Comparison of ENCODE assay signal across 8 cellular contexts in the genomic region with DNA sequence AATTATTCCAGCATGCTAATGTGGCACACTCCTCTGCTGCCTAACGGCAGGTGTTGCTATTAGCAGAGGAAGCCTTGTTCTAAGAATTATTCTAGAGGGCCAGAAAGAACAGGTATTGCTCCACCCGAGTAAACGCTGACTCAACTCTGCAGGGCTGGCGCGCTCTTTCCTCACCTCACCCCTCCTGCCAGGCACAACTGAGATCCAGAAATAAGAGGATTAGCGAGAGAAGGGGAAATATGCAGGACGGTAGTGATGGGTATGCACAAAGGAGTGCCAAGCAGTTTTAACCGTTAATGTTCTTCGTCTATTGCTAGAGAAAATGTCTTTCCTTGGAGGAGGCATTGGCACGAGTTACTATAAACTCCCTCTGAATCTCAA. TPM values are rescaled to one million over a fixed set of nuclear protein-coding genes. Genes with fewer than 3 reads are reported as not detected.
A peak's percentile ranks its signal among the peaks of the same experiment; 100 is the strongest.
DNase-seq lines count a peak whose midpoint lies in the region; ATAC-seq and TF ChIP-seq lines count a peak whose summit lies in the region.

No MANE protein-coding gene starts in this region.

- H3K27ac ChIP-seq in GM23338 (ENCODE audit: low read depth) (no peak overlapping the region), PC-3 (ENCODE audit: low read length) (peak overlapping the region; percentile 44), esophagus squamous epithelium (peak overlapping the region; percentile 18 to 78 (median 70)), parathyroid adenoma (no peak overlapping the region)

- no peak for TF ChIP-seq POLR2A in esophagus squamous epithelium (IDR thresholded peaks at IDR 0.05)

- ATAC-seq in GM23338 (peak; percentile 19), PC-3 (peak; percentile 47), HG02840 (IDR thresholded peaks at IDR 0.05; ENCODE audit: low FRiP score, unreplicated experiment) (no peak), GM18517 (IDR thresholded peaks at IDR 0.05; ENCODE audit: unreplicated experiment) (no peak)

- peak overlapping the region; percentile 80 for H3K4me3 Mint-ChIP-seq in GM23338

- CTCF ChIA-PET in PC-3 (lab: Charles Lee), result no interaction called here

- H3K27me3 ChIP-seq in GM23338 (ENCODE audit: insufficient read depth) (peaks cover 45% of the 10 kb centered on the region), PC-3 (ENCODE audit: low read length) (no peaks in the 10 kb centered on the region), esophagus squamous epithelium (peaks cover 0 to 29% (median 0%) of the 10 kb centered on the region in 4 donors), parathyroid adenoma (ENCODE audit: control insufficient read depth, insufficient read depth, low read length) (no peaks in the 10 kb centered on the region)

- H4K20me1 ChIP-seq in GM23338 (replicated peaks; ENCODE audit: insufficient read depth) (no peaks in the 10 kb centered on the region), PC-3 (ENCODE audit: low read length) (no peaks in the 10 kb centered on the region)

- H3K9me3 Mint-ChIP-seq in GM23338, result no peaks in the 10 kb centered on the region

- intact Hi-C loops in PC-3 (cut with micrococcal nuclease), result loop anchor here (1.0 to 2.0 kb wide), 2 partner anchors 45 to 49 kb away; no protein-coding TSS in a partner anchor
- intact Hi-C loops in esophagus squamous epithelium (cut with DNase I), result no loop called here

- DNase-seq in AG20443 (ENCODE audit: low spot score) (peak; percentile 29), GM23338 (ENCODE audit: low spot score) (peak; percentile 49), PC-3 (peak; percentile 57), esophagus squamous epithelium (lab: John Stamatoyannopoulos, UW) (no peak), retina (no peak)

- H3K36me3 ChIP-seq in GM23338 (ENCODE audit: insufficient read depth), result no peaks in the 10 kb centered on the region
- H3K36me3 ChIP-seq in PC-3 (ENCODE audit: low read depth, low read length), result no peaks in the 10 kb centered on the region
- no peaks in the 10 kb centered on the region for H3K36me3 ChIP-seq in esophagus squamous epithelium
- H3K36me3 ChIP-seq in parathyroid adenoma (ENCODE audit: control insufficient read depth, insufficient read depth, low read length), result no peaks in the 10 kb centered on the region

- no TSS peak for BruUV-seq in PC-3 (replicated peaks; lab: Mats Ljungman, UMichigan)

- POLR2A ChIA-PET in PC-3 (lab: Charles Lee; ENCODE audit: unreplicated experiment), result no interaction called here

- H3K4me1 ChIP-seq in GM23338 (ENCODE audit: insufficient read depth) (peaks cover 14% of the 10 kb centered on the region), PC-3 (ENCODE audit: insufficient read depth, low read length) (peaks cover 43% of the 10 kb centered on the region), esophagus squamous epithelium (peaks cover 4 to 38% (median 12%) of the 10 kb centered on the region in 3 donors), parathyroid adenoma (peaks cover 5% of the 10 kb centered on the region)

- H3K4me1 Mint-ChIP-seq in GM23338, result peaks cover 13% of the 10 kb centered on the region; the same call in 2 of the 3 replicates

- H3K79me2 ChIP-seq in GM23338 (replicated peaks; ENCODE audit: insufficient read depth), result no peaks in the 10 kb centered on the region
- H3K79me2 ChIP-seq in PC-3 (ENCODE audit: low read length), result no peaks in the 10 kb centered on the region
- H3K79me2 ChIP-seq in parathyroid adenoma, result no peaks in the 10 kb centered on the region

- H3F3A ChIP-seq in GM23338 (replicated peaks; ENCODE audit: low read depth) (no peaks in the 10 kb centered on the region), PC-3 (ENCODE audit: low read length, unreplicated experiment) (no peaks in the 10 kb centered on the region)

- TF ChIP-seq CTCF in GM23338 (conservative IDR thresholded peaks at IDR 0.05; ENCODE audit: low read depth in 2 of 2), result no peak
- no peak for TF ChIP-seq CTCF in PC-3 (conservative IDR thresholded peaks at IDR 0.05; ENCODE audit: low read depth, low read length)
- no peak for TF ChIP-seq CTCF in esophagus squamous epithelium (IDR thresholded peaks at IDR 0.05)
- TF ChIP-seq CTCF in parathyroid adenoma (IDR thresholded peaks at IDR 0.05), result no peak

- H3K9ac ChIP-seq in PC-3 (ENCODE audit: low read length) (peak overlapping the region; percentile 32), parathyroid adenoma (no peak overlapping the region)

- 0 to 5% methylated on average over 6 to 10 of the region's 10 CpGs for WGBS in esophagus squamous epithelium, 2 donors

- H3K27ac Mint-ChIP-seq in GM23338, result no peak overlapping the region

- H3K4me3 ChIP-seq in GM23338 (peak overlapping the region; percentile 72), PC-3 (ENCODE audit: low read length) (peak overlapping the region; percentile 71), esophagus squamous epithelium (peak overlapping the region; percentile 36 to 69 (median 56)), parathyroid adenoma (ENCODE audit: low read depth, low read length) (peak overlapping the region; percentile 39)

- H3K9me3 ChIP-seq in PC-3 (ENCODE audit: low read length), result no peaks in the 10 kb centered on the region
- H3K9me3 ChIP-seq in esophagus squamous epithelium, result no peaks in the 10 kb centered on the region
- H3K9me3 ChIP-seq in parathyroid adenoma (ENCODE audit: control insufficient read depth, low read length), result no peaks in the 10 kb centered on the region

- H3K9me2 ChIP-seq in GM23338 (ENCODE audit: insufficient read depth) (no peaks in the 10 kb centered on the region), PC-3 (replicated peaks; ENCODE audit: low read length) (no peaks in the 10 kb centered on the region)

- H3K36me3 Mint-ChIP-seq in GM23338 (ENCODE audit: low read depth), result no peaks in the 10 kb centered on the region

- peak overlapping the region; percentile 94 for H3K4me2 ChIP-seq in GM23338
- peak overlapping the region; percentile 88 for H3K4me2 ChIP-seq in PC-3 (ENCODE audit: low read length)
- H3K4me2 ChIP-seq in parathyroid adenoma (ENCODE audit: low read length), result peak overlapping the region; percentile 65

- peaks cover 21% of the 10 kb centered on the region for H3K27me3 Mint-ChIP-seq in GM23338 (ENCODE audit: insufficient read depth, low read depth, poor library complexity)

- peak overlapping the region; percentile 98 for H2AFZ ChIP-seq in GM23338
- H2AFZ ChIP-seq in PC-3 (ENCODE audit: low read length), result peak overlapping the region; percentile 94
- H2AFZ ChIP-seq in parathyroid adenoma, result peak overlapping the region; percentile 71

TF ChIP-seq in GM23338, 12 proteins besides CTCF, POLR2A, EP300 and RAD21 (continues in another document):
- TF ChIP-seq JUNB (IDR thresholded peaks at IDR 0.05; ENCODE audit: unreplicated experiment), result no peak
- no peak for TF ChIP-seq NANOG (IDR thresholded peaks at IDR 0.05; ENCODE audit: borderline replicate concordance)
- no peak for TF ChIP-seq CREB1 (CRISPR knock-in tag; IDR thresholded peaks at IDR 0.05; ENCODE audit: low read depth)
- TF ChIP-seq, protein P1, sequence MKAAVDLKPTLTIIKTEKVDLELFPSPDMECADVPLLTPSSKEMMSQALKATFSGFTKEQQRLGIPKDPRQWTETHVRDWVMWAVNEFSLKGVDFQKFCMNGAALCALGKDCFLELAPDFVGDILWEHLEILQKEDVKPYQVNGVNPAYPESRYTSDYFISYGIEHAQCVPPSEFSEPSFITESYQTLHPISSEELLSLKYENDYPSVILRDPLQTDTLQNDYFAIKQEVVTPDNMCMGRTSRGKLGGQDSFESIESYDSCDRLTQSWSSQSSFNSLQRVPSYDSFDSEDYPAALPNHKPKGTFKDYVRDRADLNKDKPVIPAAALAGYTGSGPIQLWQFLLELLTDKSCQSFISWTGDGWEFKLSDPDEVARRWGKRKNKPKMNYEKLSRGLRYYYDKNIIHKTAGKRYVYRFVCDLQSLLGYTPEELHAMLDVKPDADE (IDR thresholded peaks at IDR 0.05), result no peak
- TF ChIP-seq, protein P2, sequence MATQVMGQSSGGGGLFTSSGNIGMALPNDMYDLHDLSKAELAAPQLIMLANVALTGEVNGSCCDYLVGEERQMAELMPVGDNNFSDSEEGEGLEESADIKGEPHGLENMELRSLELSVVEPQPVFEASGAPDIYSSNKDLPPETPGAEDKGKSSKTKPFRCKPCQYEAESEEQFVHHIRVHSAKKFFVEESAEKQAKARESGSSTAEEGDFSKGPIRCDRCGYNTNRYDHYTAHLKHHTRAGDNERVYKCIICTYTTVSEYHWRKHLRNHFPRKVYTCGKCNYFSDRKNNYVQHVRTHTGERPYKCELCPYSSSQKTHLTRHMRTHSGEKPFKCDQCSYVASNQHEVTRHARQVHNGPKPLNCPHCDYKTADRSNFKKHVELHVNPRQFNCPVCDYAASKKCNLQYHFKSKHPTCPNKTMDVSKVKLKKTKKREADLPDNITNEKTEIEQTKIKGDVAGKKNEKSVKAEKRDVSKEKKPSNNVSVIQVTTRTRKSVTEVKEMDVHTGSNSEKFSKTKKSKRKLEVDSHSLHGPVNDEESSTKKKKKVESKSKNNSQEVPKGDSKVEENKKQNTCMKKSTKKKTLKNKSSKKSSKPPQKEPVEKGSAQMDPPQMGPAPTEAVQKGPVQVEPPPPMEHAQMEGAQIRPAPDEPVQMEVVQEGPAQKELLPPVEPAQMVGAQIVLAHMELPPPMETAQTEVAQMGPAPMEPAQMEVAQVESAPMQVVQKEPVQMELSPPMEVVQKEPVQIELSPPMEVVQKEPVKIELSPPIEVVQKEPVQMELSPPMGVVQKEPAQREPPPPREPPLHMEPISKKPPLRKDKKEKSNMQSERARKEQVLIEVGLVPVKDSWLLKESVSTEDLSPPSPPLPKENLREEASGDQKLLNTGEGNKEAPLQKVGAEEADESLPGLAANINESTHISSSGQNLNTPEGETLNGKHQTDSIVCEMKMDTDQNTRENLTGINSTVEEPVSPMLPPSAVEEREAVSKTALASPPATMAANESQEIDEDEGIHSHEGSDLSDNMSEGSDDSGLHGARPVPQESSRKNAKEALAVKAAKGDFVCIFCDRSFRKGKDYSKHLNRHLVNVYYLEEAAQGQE (IDR thresholded peaks at IDR 0.05; ENCODE audit: unreplicated experiment), result no peak
- no peak for TF ChIP-seq EZH2phosphoT487 (IDR thresholded peaks at IDR 0.05; ENCODE audit: unreplicated experiment)

RNA-seq across cellular contexts. Expression of gene SCIN, which starts 0.4 kb away (rescaled TPM):
- 0.80 and 5.8 TPM in 2 replicates for total RNA-seq in GM23338 (2014; rRNA removed; shearing (Covaris generic))
- polyA plus RNA-seq in GM23338 (2016; fragmentation: Nextera tagmentation; extraction: Ambion mirVana), result 0.92 and 1.1 TPM in 2 replicates
- total RNA-seq in PC-3 (2014; rRNA removed) (0.91 and 1.6 TPM in 2 replicates), esophagus squamous epithelium (10 to 100 TPM in 3 of 4 donors, 1 to 10 TPM in 1; 3.4 to 38.4 (median 25.9) TPM)

Comparison
In these comparisons a context has a peak if more than half of its experiments do, and no peak if none do; other contexts are left out.
1. DNase-seq: peak in AG20443 (single experiment), GM23338 (single experiment) and PC-3 (single experiment); none in esophagus squamous epithelium (single experiment) and retina (single experiment).
2. ATAC-seq: peak in GM23338 (single experiment) and PC-3 (single experiment); none in HG02840 (single experiment) and GM18517 (single experiment).
3. H3K27ac ChIP-seq: peak in PC-3 (single experiment) and esophagus squamous epithelium (4 of 4); none in GM23338 (single experiment) and parathyroid adenoma (single experiment).
4. Peak in every context shown above with its lines, with median percentiles within 50 percentile points of each other: H2AFZ ChIP-seq, H3K4me2 ChIP-seq and H3K4me3 ChIP-seq.